24 cellular contexts compared by ENCODE assay signal in genomic region chr4:162732871-162733270, GRCh38.
"Had no signal": no experiment of that assay in that cellular context is flagged by ENCODE, and none has a peak within 500 bp of the region (broad histone marks: within the 10 kb centered on the region; RNA-seq: fewer than 3 reads in every experiment).

No MANE protein-coding gene starts in this region.

- H3K36me3 ChIP-seq: tibial artery had no signal

- FAIRE-seq: endometrium, TTC549 had no signal

- DNase-seq: activated B cell treated with CpG ODN at 0.5 μM for 24 hours; activated CD4-positive, alpha-beta T cell treated with anti-CD3 and anti-CD28 coated beads for 36 hours; activated CD4-positive, alpha-beta T cell treated with anti-CD3 and anti-CD28 coated beads, Interleukin-2, amount 50 U/mL, for 48 hours; activated CD8-positive, alpha-beta memory T cell treated with anti-CD3 and anti-CD28 coated beads, Interleukin-2, amount 50 U/mL, for 48 hours; activated naive CD4-positive, alpha-beta T cell treated with Interleukin-2 at 50 U/mL for 16 hours; activated naive CD8-positive, alpha-beta T cell treated with anti-CD3 and anti-CD28 coated beads for 36 hours; activated T-cell treated with anti-CD3 and anti-CD28 coated beads, Interleukin-2, amount 50 U/mL, for 4 hours; cerebellar nuclear complex; effector CD4-positive, alpha-beta T cell; foreskin fibroblast; immature natural killer cell; naive thymus-derived CD8-positive, alpha-beta T cell; retina; stimulated activated CD4-positive, alpha-beta T cell treated with anti-CD3 and anti-CD28 coated beads, Interleukin-12 subunit alpha, Interleukin-12 subunit beta, amount 100 ng/mL, for 4 hours; stimulated activated naive CD8-positive, alpha-beta T cell treated with anti-CD3 and anti-CD28 coated beads, Interleukin-15, amount 100 ng/mL, for 72 hours; T-cell; tibial artery had no signal

- H3K4me3 ChIP-seq: lung, tibial artery had no signal

- H3K27ac ChIP-seq: tibial artery had no signal

- ATAC-seq: activated CD4-positive, alpha-beta T cell treated with anti-CD3 and anti-CD28 coated beads for 36 hours; activated T-cell treated with anti-CD3 and anti-CD28 coated beads, Interleukin-2, amount 50 U/mL, for 4 hours; left lobe of liver; naive thymus-derived CD8-positive, alpha-beta T cell; stimulated activated naive CD8-positive, alpha-beta T cell treated with anti-CD3 and anti-CD28 coated beads, Interleukin-15, amount 100 ng/mL, for 72 hours; T-cell had no signal

- H3K36me3 Mint-ChIP-seq: activated naive CD8-positive, alpha-beta T cell treated with anti-CD3 and anti-CD28 coated beads for 36 hours; immature natural killer cell; naive thymus-derived CD8-positive, alpha-beta T cell; T-cell had no signal

- H3K4me3 Mint-ChIP-seq: activated B cell treated with CpG ODN at 0.5 μM for 24 hours; activated CD4-positive, alpha-beta T cell treated with anti-CD3 and anti-CD28 coated beads for 36 hours; activated naive CD8-positive, alpha-beta T cell treated with anti-CD3 and anti-CD28 coated beads for 36 hours; activated T-cell treated with anti-CD3 and anti-CD28 coated beads, Interleukin-2, amount 50 U/mL, for 4 hours; dendritic cell treated with granulocyte-macrophage colony-stimulating factor and Interleukin-4, amounts not matched to agents 40 ng/mL and 50 ng/mL, for 4 days; immature natural killer cell; naive thymus-derived CD8-positive, alpha-beta T cell; stimulated activated naive CD8-positive, alpha-beta T cell treated with anti-CD3 and anti-CD28 coated beads, Interleukin-15, amount 100 ng/mL, for 72 hours; T-cell; T-helper 2 cell treated with Interferon-gamma antibody and Interleukin-4, amounts not matched to agents 5 μg/mL and 100 μg/mL, for 36 hours had no signal

- H3K9me3 Mint-ChIP-seq: activated B cell treated with CpG ODN at 0.5 μM for 24 hours; activated naive CD8-positive, alpha-beta T cell treated with anti-CD3 and anti-CD28 coated beads for 36 hours; activated T-cell treated with anti-CD3 and anti-CD28 coated beads, Interleukin-2, amount 50 U/mL, for 4 hours; dendritic cell treated with granulocyte-macrophage colony-stimulating factor and Interleukin-4, amounts not matched to agents 40 ng/mL and 50 ng/mL, for 4 days; naive thymus-derived CD8-positive, alpha-beta T cell; stimulated activated naive CD8-positive, alpha-beta T cell treated with anti-CD3 and anti-CD28 coated beads, Interleukin-15, amount 100 ng/mL, for 72 hours; T-cell; T-helper 2 cell treated with Interferon-gamma antibody and Interleukin-4, amounts not matched to agents 5 μg/mL and 100 μg/mL, for 36 hours had no signal

- H3K27me3 Mint-ChIP-seq: activated B cell treated with CpG ODN at 0.5 μM for 24 hours; activated CD4-positive, alpha-beta T cell treated with anti-CD3 and anti-CD28 coated beads for 36 hours; activated naive CD8-positive, alpha-beta T cell treated with anti-CD3 and anti-CD28 coated beads for 36 hours; dendritic cell treated with granulocyte-macrophage colony-stimulating factor and Interleukin-4, amounts not matched to agents 40 ng/mL and 50 ng/mL, for 4 days; naive thymus-derived CD8-positive, alpha-beta T cell; progenitor cell of endocrine pancreas; stimulated activated naive CD8-positive, alpha-beta T cell treated with anti-CD3 and anti-CD28 coated beads, Interleukin-15, amount 100 ng/mL, for 72 hours; T-cell had no signal

- H3K27me3 ChIP-seq: tibial artery had no signal

- H3K27ac Mint-ChIP-seq: activated B cell treated with CpG ODN at 0.5 μM for 24 hours; activated CD4-positive, alpha-beta T cell treated with anti-CD3 and anti-CD28 coated beads for 36 hours; activated naive CD8-positive, alpha-beta T cell treated with anti-CD3 and anti-CD28 coated beads for 36 hours; dendritic cell treated with granulocyte-macrophage colony-stimulating factor and Interleukin-4, amounts not matched to agents 40 ng/mL and 50 ng/mL, for 4 days; immature natural killer cell; naive thymus-derived CD8-positive, alpha-beta T cell; progenitor cell of endocrine pancreas; stimulated activated naive CD8-positive, alpha-beta T cell treated with anti-CD3 and anti-CD28 coated beads, Interleukin-15, amount 100 ng/mL, for 72 hours; T-cell; T-helper 2 cell treated with Interferon-gamma antibody and Interleukin-4, amounts not matched to agents 5 μg/mL and 100 μg/mL, for 36 hours had no signal

- H3K4me1 ChIP-seq: tibial artery had no signal

- H3K4me1 Mint-ChIP-seq: activated B cell treated with CpG ODN at 0.5 μM for 24 hours; activated CD4-positive, alpha-beta T cell treated with anti-CD3 and anti-CD28 coated beads for 36 hours; activated naive CD8-positive, alpha-beta T cell treated with anti-CD3 and anti-CD28 coated beads for 36 hours; immature natural killer cell; naive thymus-derived CD8-positive, alpha-beta T cell; stimulated activated naive CD8-positive, alpha-beta T cell treated with anti-CD3 and anti-CD28 coated beads, Interleukin-15, amount 100 ng/mL, for 72 hours; T-cell had no signal
